Comparison of ENCODE assay signal across 2 cellular contexts in the genomic region with DNA sequence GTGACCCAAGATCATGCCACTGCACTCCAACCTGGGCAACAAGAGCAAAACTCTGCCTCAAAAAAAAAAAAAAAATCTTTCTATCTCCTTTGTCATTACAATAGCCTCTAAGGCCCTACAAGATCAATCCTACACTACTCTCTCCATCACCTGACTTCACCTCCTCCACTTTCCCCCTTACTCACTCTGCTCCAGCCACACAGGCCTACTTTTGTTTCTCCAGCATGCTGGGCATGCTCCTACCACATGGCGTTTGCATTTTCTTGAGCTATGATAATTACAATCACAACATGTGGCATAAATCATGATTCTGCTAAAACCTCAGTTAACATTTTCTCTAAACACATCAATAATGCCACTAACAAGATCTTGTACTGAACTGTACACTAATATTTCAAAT.
TF ChIP-seq lines count a peak whose summit lies in the region.

No MANE protein-coding gene starts in this region.

TF ChIP-seq in SK-N-SH treated with all-trans-retinoic acid at 6 μM for 48 hours, 23 proteins besides CTCF, POLR2A, EP300 and RAD21:
- TF ChIP-seq, protein P1, sequence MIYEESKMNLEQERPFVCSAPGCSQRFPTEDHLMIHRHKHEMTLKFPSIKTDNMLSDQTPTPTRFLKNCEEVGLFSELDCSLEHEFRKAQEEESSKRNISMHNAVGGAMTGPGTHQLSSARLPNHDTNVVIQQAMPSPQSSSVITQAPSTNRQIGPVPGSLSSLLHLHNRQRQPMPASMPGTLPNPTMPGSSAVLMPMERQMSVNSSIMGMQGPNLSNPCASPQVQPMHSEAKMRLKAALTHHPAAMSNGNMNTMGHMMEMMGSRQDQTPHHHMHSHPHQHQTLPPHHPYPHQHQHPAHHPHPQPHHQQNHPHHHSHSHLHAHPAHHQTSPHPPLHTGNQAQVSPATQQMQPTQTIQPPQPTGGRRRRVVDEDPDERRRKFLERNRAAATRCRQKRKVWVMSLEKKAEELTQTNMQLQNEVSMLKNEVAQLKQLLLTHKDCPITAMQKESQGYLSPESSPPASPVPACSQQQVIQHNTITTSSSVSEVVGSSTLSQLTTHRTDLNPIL (CRISPR knock-in tag; IDR thresholded peaks at IDR 0.05; ENCODE audit: low read depth): no peak
- no peak for TF ChIP-seq ZNF8 (CRISPR knock-in tag; IDR thresholded peaks at IDR 0.05)
- TF ChIP-seq, protein P2, sequence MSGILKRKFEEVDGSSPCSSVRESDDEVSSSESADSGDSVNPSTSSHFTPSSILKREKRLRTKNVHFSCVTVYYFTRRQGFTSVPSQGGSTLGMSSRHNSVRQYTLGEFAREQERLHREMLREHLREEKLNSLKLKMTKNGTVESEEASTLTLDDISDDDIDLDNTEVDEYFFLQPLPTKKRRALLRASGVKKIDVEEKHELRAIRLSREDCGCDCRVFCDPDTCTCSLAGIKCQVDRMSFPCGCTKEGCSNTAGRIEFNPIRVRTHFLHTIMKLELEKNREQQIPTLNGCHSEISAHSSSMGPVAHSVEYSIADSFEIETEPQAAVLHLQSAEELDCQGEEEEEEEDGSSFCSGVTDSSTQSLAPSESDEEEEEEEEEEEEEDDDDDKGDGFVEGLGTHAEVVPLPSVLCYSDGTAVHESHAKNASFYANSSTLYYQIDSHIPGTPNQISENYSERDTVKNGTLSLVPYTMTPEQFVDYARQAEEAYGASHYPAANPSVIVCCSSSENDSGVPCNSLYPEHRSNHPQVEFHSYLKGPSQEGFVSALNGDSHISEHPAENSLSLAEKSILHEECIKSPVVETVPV (CRISPR knock-in tag; IDR thresholded peaks at IDR 0.05): no peak
- no peak for TF ChIP-seq ZFP3 (CRISPR knock-in tag; IDR thresholded peaks at IDR 0.05)
- no peak for TF ChIP-seq ARNTL (CRISPR knock-in tag; IDR thresholded peaks at IDR 0.05; ENCODE audit: borderline replicate concordance, low read depth)
- TF ChIP-seq CSDC2 (CRISPR knock-in tag; IDR thresholded peaks at IDR 0.05): no peak
- TF ChIP-seq, protein P3, sequence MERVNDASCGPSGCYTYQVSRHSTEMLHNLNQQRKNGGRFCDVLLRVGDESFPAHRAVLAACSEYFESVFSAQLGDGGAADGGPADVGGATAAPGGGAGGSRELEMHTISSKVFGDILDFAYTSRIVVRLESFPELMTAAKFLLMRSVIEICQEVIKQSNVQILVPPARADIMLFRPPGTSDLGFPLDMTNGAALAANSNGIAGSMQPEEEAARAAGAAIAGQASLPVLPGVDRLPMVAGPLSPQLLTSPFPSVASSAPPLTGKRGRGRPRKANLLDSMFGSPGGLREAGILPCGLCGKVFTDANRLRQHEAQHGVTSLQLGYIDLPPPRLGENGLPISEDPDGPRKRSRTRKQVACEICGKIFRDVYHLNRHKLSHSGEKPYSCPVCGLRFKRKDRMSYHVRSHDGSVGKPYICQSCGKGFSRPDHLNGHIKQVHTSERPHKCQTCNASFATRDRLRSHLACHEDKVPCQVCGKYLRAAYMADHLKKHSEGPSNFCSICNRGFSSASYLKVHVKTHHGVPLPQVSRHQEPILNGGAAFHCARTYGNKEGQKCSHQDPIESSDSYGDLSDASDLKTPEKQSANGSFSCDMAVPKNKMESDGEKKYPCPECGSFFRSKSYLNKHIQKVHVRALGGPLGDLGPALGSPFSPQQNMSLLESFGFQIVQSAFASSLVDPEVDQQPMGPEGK (CRISPR knock-in tag; IDR thresholded peaks at IDR 0.05; ENCODE audit: borderline replicate concordance): no peak
- TF ChIP-seq PPARA (CRISPR knock-in tag; IDR thresholded peaks at IDR 0.05; ENCODE audit: borderline replicate concordance): no peak
- TF ChIP-seq, protein P4, sequence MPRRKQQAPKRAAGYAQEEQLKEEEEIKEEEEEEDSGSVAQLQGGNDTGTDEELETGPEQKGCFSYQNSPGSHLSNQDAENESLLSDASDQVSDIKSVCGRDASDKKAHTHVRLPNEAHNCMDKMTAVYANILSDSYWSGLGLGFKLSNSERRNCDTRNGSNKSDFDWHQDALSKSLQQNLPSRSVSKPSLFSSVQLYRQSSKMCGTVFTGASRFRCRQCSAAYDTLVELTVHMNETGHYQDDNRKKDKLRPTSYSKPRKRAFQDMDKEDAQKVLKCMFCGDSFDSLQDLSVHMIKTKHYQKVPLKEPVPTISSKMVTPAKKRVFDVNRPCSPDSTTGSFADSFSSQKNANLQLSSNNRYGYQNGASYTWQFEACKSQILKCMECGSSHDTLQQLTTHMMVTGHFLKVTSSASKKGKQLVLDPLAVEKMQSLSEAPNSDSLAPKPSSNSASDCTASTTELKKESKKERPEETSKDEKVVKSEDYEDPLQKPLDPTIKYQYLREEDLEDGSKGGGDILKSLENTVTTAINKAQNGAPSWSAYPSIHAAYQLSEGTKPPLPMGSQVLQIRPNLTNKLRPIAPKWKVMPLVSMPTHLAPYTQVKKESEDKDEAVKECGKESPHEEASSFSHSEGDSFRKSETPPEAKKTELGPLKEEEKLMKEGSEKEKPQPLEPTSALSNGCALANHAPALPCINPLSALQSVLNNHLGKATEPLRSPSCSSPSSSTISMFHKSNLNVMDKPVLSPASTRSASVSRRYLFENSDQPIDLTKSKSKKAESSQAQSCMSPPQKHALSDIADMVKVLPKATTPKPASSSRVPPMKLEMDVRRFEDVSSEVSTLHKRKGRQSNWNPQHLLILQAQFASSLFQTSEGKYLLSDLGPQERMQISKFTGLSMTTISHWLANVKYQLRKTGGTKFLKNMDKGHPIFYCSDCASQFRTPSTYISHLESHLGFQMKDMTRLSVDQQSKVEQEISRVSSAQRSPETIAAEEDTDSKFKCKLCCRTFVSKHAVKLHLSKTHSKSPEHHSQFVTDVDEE (CRISPR knock-in tag; IDR thresholded peaks at IDR 0.05): no peak
- TF ChIP-seq BACH2 (CRISPR knock-in tag; IDR thresholded peaks at IDR 0.05; ENCODE audit: borderline replicate concordance): no peak
- TF ChIP-seq ZFP30 (CRISPR knock-in tag; IDR thresholded peaks at IDR 0.05): no peak
- no peak for TF ChIP-seq ZNF70 (CRISPR knock-in tag; IDR thresholded peaks at IDR 0.05)
- TF ChIP-seq TOX (CRISPR knock-in tag; IDR thresholded peaks at IDR 0.05; ENCODE audit: borderline replicate concordance): no peak
- TF ChIP-seq ISL1 (CRISPR knock-in tag; IDR thresholded peaks at IDR 0.05): no peak
- no peak for TF ChIP-seq OSR1 (CRISPR knock-in tag; IDR thresholded peaks at IDR 0.05)
- no peak for TF ChIP-seq ESRRG (CRISPR knock-in tag; IDR thresholded peaks at IDR 0.05)
- no peak for TF ChIP-seq ZNF565 (CRISPR knock-in tag; conservative IDR thresholded peaks at IDR 0.05; ENCODE audit: low read depth)
- TF ChIP-seq SNAI2 (CRISPR knock-in tag; IDR thresholded peaks at IDR 0.05): no peak
- TF ChIP-seq TCF4 (CRISPR knock-in tag; IDR thresholded peaks at IDR 0.05; ENCODE audit: borderline replicate concordance): no peak
- no peak for TF ChIP-seq ZC3H10 (CRISPR knock-in tag; IDR thresholded peaks at IDR 0.05)

TF ChIP-seq in H1, 55 proteins besides CTCF, POLR2A, EP300 and RAD21:
- TF ChIP-seq SIRT6 (IDR thresholded peaks at IDR 0.05; ENCODE audit: low read length): no peak
- TF ChIP-seq NRF1 (IDR thresholded peaks at IDR 0.05; ENCODE audit: low read depth, low read length): no peak
- TF ChIP-seq, protein P5, sequence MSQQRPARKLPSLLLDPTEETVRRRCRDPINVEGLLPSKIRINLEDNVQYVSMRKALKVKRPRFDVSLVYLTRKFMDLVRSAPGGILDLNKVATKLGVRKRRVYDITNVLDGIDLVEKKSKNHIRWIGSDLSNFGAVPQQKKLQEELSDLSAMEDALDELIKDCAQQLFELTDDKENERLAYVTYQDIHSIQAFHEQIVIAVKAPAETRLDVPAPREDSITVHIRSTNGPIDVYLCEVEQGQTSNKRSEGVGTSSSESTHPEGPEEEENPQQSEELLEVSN (IDR thresholded peaks at IDR 0.05): peak; percentile 75
- no peak for TF ChIP-seq KDM1A (IDR thresholded peaks at IDR 0.05; ENCODE audit: borderline replicate concordance, low read length)
- TF ChIP-seq TAF1 (IDR thresholded peaks at IDR 0.05; ENCODE audit: low read depth, low read length): no peak
- TF ChIP-seq BCL11A (IDR thresholded peaks at IDR 0.05; ENCODE audit: low read depth in 2 of 2, low read length in 2 of 2): no peak
- no peak for TF ChIP-seq SAP30 (IDR thresholded peaks at IDR 0.05; ENCODE audit: insufficient read depth, insufficient replicate concordance, low read length)
- no peak for TF ChIP-seq CHD2 (IDR thresholded peaks at IDR 0.05; ENCODE audit: low read length)
- TF ChIP-seq, protein P6, sequence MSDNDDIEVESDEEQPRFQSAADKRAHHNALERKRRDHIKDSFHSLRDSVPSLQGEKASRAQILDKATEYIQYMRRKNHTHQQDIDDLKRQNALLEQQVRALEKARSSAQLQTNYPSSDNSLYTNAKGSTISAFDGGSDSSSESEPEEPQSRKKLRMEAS (IDR thresholded peaks at IDR 0.05): peak; percentile 78
